1 cellular context compared by ENCODE assay signal in the genomic region with DNA sequence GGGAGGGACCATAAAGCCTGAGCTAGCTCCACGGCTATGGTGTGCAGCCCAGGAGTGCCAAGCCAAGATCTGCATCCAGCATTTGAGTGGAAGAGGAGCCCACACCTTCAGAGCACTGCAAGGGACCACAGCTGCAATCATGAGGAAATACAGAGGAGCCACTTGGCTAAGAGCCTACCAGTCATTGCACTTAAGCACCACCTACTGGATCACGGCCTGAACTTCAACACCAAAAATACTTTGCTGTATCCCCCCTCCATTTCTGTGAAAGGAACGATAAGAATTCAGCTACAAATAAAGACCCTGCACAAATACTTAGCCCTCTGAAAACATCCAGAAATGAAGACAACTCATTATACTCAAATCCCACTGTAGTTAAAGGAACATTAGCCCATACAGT.
TF ChIP-seq lines count a peak whose summit lies in the region.

No MANE protein-coding gene starts in this region.

TF ChIP-seq in GM23338, 12 proteins besides CTCF, POLR2A, EP300 and RAD21 (continued from another document):
- TF ChIP-seq, protein P1, sequence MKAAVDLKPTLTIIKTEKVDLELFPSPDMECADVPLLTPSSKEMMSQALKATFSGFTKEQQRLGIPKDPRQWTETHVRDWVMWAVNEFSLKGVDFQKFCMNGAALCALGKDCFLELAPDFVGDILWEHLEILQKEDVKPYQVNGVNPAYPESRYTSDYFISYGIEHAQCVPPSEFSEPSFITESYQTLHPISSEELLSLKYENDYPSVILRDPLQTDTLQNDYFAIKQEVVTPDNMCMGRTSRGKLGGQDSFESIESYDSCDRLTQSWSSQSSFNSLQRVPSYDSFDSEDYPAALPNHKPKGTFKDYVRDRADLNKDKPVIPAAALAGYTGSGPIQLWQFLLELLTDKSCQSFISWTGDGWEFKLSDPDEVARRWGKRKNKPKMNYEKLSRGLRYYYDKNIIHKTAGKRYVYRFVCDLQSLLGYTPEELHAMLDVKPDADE (IDR thresholded peaks at IDR 0.05): no peak
- TF ChIP-seq, protein P2, sequence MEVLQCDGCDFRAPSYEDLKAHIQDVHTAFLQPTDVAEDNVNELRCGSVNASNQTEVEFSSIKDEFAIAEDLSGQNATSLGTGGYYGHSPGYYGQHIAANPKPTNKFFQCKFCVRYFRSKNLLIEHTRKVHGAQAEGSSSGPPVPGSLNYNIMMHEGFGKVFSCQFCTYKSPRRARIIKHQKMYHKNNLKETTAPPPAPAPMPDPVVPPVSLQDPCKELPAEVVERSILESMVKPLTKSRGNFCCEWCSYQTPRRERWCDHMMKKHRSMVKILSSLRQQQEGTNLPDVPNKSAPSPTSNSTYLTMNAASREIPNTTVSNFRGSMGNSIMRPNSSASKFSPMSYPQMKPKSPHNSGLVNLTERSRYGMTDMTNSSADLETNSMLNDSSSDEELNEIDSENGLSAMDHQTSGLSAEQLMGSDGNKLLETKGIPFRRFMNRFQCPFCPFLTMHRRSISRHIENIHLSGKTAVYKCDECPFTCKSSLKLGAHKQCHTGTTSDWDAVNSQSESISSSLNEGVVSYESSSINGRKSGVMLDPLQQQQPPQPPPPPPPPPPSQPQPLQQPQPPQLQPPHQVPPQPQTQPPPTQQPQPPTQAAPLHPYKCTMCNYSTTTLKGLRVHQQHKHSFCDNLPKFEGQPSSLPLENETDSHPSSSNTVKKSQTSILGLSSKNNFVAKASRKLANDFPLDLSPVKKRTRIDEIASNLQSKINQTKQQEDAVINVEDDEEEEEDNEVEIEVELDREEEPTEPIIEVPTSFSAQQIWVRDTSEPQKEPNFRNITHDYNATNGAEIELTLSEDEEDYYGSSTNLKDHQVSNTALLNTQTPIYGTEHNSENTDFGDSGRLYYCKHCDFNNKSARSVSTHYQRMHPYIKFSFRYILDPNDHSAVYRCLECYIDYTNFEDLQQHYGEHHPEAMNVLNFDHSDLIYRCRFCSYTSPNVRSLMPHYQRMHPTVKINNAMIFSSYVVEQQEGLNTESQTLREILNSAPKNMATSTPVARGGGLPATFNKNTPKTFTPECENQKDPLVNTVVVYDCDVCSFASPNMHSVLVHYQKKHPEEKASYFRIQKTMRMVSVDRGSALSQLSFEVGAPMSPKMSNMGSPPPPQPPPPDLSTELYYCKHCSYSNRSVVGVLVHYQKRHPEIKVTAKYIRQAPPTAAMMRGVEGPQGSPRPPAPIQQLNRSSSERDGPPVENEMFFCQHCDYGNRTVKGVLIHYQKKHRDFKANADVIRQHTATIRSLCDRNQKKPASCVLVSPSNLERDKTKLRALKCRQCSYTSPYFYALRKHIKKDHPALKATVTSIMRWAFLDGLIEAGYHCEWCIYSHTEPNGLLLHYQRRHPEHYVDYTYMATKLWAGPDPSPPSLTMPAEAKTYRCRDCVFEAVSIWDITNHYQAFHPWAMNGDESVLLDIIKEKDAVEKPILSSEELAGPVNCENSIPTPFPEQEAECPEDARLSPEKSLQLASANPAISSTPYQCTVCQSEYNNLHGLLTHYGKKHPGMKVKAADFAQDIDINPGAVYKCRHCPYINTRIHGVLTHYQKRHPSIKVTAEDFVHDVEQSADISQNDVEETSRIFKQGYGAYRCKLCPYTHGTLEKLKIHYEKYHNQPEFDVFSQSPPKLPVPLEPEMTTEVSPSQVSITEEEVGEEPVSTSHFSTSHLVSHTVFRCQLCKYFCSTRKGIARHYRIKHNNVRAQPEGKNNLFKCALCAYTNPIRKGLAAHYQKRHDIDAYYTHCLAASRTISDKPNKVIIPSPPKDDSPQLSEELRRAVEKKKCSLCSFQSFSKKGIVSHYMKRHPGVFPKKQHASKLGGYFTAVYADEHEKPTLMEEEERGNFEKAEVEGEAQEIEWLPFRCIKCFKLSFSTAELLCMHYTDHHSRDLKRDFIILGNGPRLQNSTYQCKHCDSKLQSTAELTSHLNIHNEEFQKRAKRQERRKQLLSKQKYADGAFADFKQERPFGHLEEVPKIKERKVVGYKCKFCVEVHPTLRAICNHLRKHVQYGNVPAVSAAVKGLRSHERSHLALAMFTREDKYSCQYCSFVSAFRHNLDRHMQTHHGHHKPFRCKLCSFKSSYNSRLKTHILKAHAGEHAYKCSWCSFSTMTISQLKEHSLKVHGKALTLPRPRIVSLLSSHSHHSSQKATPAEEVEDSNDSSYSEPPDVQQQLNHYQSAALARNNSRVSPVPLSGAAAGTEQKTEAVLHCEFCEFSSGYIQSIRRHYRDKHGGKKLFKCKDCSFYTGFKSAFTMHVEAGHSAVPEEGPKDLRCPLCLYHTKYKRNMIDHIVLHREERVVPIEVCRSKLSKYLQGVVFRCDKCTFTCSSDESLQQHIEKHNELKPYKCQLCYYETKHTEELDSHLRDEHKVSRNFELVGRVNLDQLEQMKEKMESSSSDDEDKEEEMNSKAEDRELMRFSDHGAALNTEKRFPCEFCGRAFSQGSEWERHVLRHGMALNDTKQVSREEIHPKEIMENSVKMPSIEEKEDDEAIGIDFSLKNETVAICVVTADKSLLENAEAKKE (CRISPR knock-in tag; IDR thresholded peaks at IDR 0.05): no peak
- no peak for TF ChIP-seq JUNB (IDR thresholded peaks at IDR 0.05; ENCODE audit: unreplicated experiment)
- TF ChIP-seq POLR2AphosphoS5 (IDR thresholded peaks at IDR 0.05; ENCODE audit: low read depth): no peak
